Comparison of ENCODE assay signal across 26 cellular contexts in genomic region chrX:121823406-121823805, GRCh38.
"Had no signal": no experiment of that assay in that cellular context is flagged by ENCODE, and none has a peak within 500 bp of the region (broad histone marks: within the 10 kb centered on the region; RNA-seq: fewer than 3 reads in every experiment).

No MANE protein-coding gene starts in this region.

- H3K4me1 Mint-ChIP-seq: endodermal cell; memory B cell; natural killer cell; stimulated activated effector memory CD8-positive, alpha-beta T cell treated with anti-CD3 and anti-CD28 coated beads, Interleukin-12 subunit alpha, Interleukin-12 subunit beta, amount 100 ng/mL, for 72 hours had no signal

- H3K27me3 Mint-ChIP-seq: dendritic cell treated with granulocyte-macrophage colony-stimulating factor and Interleukin-4, amounts not matched to agents 40 ng/mL and 50 ng/mL, for 4 days; memory B cell had no signal

- H3K27ac Mint-ChIP-seq: dendritic cell treated with granulocyte-macrophage colony-stimulating factor and Interleukin-4, amounts not matched to agents 40 ng/mL and 50 ng/mL, for 4 days; endodermal cell; memory B cell; natural killer cell; stimulated activated effector memory CD8-positive, alpha-beta T cell treated with anti-CD3 and anti-CD28 coated beads, Interleukin-12 subunit alpha, Interleukin-12 subunit beta, amount 100 ng/mL, for 72 hours had no signal

- H3K27me3 ChIP-seq: colonic mucosa, gastrocnemius medialis, heart left ventricle, hepatocyte, ovary, sigmoid colon, stomach, thyroid gland, vagina had no signal

- H3K9me3 Mint-ChIP-seq: dendritic cell treated with granulocyte-macrophage colony-stimulating factor and Interleukin-4, amounts not matched to agents 40 ng/mL and 50 ng/mL, for 4 days; memory B cell; stimulated activated effector memory CD8-positive, alpha-beta T cell treated with anti-CD3 and anti-CD28 coated beads, Interleukin-12 subunit alpha, Interleukin-12 subunit beta, amount 100 ng/mL, for 72 hours had no signal

- H3K4me1 ChIP-seq: colonic mucosa, gastrocnemius medialis, heart left ventricle, lower lobe of right lung, psoas muscle, sigmoid colon, stomach, thyroid gland, vagina had no signal

- DNase-seq: colonic mucosa; effector CD8-positive, alpha-beta T cell; endodermal cell; erythroblast; gastrocnemius medialis; heart left ventricle; kidney glomerular epithelial cell; left ventricle myocardium superior; lower lobe of right lung; natural killer cell; occipital lobe; ovary; psoas muscle; right cardiac atrium; sigmoid colon; stimulated activated CD4-positive, alpha-beta T cell treated with anti-CD3 and anti-CD28 coated beads, Interleukin-2, amount 100 ng/mL, for 24 hours; stimulated activated CD4-positive, alpha-beta T cell treated with anti-CD3 and anti-CD28 coated beads, Interleukin-4, amount 100 ng/mL, for 24 hours; stimulated activated naive CD4-positive, alpha-beta T cell treated with Interleukin-2 at 50 U/mL for 16 hours; stomach; thyroid gland; trophoblast cell had no signal

- H3K4me3 ChIP-seq: colonic mucosa, gastrocnemius medialis, heart left ventricle, hepatocyte, lower lobe of right lung, ovary, psoas muscle, sigmoid colon, stomach, thyroid gland, vagina had no signal

- H3K36me3 Mint-ChIP-seq: memory B cell; natural killer cell; stimulated activated effector memory CD8-positive, alpha-beta T cell treated with anti-CD3 and anti-CD28 coated beads, Interleukin-12 subunit alpha, Interleukin-12 subunit beta, amount 100 ng/mL, for 72 hours had no signal

- H3K27ac ChIP-seq: colonic mucosa, gastrocnemius medialis, heart left ventricle, hepatocyte, lower lobe of right lung, ovary, psoas muscle, sigmoid colon, stomach, thyroid gland, vagina had no signal

- H3K9me3 ChIP-seq: colonic mucosa, gastrocnemius medialis, heart left ventricle, lower lobe of right lung, ovary, psoas muscle, sigmoid colon, stomach, thyroid gland, vagina had no signal

- H3K36me3 ChIP-seq: colonic mucosa, gastrocnemius medialis, heart left ventricle, lower lobe of right lung, ovary, sigmoid colon, stomach, thyroid gland, vagina had no signal

- H3K4me3 Mint-ChIP-seq: dendritic cell treated with granulocyte-macrophage colony-stimulating factor and Interleukin-4, amounts not matched to agents 40 ng/mL and 50 ng/mL, for 4 days; endodermal cell; memory B cell; natural killer cell; stimulated activated effector memory CD8-positive, alpha-beta T cell treated with anti-CD3 and anti-CD28 coated beads, Interleukin-12 subunit alpha, Interleukin-12 subunit beta, amount 100 ng/mL, for 72 hours had no signal
